In genomic region chr10:118850418-118851061, GRCh38 we compare ENCODE assay signal across 8 cellular contexts.
DNase-seq lines count a peak whose midpoint lies in the region; ATAC-seq and TF ChIP-seq lines count a peak whose summit lies in the region.

No MANE protein-coding gene starts in this region.

- no peak for TF ChIP-seq EP300 in Ishikawa (IDR thresholded peaks at IDR 0.05; ENCODE audit: borderline replicate concordance)

- TF ChIP-seq RAD21 in Ishikawa (IDR thresholded peaks at IDR 0.05; ENCODE audit: low read depth), result peak; percentile 92

- ATAC-seq in left ventricle myocardium superior (peak; percentile 27), GM19023 (IDR thresholded peaks at IDR 0.05; ENCODE audit: unreplicated experiment) (no peak)

- H3K4me1 ChIP-seq in SJSA1 (replicated peaks), result no peaks in the 10 kb centered on the region

- H3K27me3 ChIP-seq in SJSA1 (replicated peaks), result peaks cover 6% of the 10 kb centered on the region

- intact Hi-C loops in left ventricle myocardium superior (cut with micrococcal nuclease), result no loop called here

- DNase-seq in SJSA1 (ENCODE audit: low read depth in 1 of 2, low spot score in 2 of 2) (peak; percentile 28 to 70), left ventricle myocardium superior (peak; percentile 80), dedifferentiated amniotic fluid mesenchymal stem cell (ENCODE audit: extremely low spot score) (no peak)
- DNase-seq in activated naive CD4-positive, alpha-beta T cell treated with Interleukin-2 at 50 U/mL for 16 hours, result peak; percentile 69
- peak; percentile 71 for DNase-seq in stimulated activated CD4-positive, alpha-beta T cell treated with anti-CD3 and anti-CD28 coated beads, Interleukin-12 subunit alpha, Interleukin-12 subunit beta, amount 100 ng/mL, for 4 hours

- H3K4me3 ChIP-seq in SJSA1, result no peak overlapping the region

- no peak overlapping the region for H3K27ac ChIP-seq in SJSA1

- H3K36me3 ChIP-seq in SJSA1, result no peaks in the 10 kb centered on the region

- TF ChIP-seq CTCF in GM12873 (IDR thresholded peaks at IDR 0.05; ENCODE audit: insufficient read depth, low read depth, low read length, missing control alignments), result peak; percentile 77

- no peaks in the 10 kb centered on the region for H3K9me3 ChIP-seq in SJSA1 (replicated peaks)

TF ChIP-seq in Ishikawa, 13 proteins besides CTCF, POLR2A, EP300 and RAD21:
- TF ChIP-seq YY1 (IDR thresholded peaks at IDR 0.05; ENCODE audit: low read depth) (peak; percentile 86), TCF12 (IDR thresholded peaks at IDR 0.05; ENCODE audit: low read depth) (no peak)
- TF ChIP-seq, protein P1, sequence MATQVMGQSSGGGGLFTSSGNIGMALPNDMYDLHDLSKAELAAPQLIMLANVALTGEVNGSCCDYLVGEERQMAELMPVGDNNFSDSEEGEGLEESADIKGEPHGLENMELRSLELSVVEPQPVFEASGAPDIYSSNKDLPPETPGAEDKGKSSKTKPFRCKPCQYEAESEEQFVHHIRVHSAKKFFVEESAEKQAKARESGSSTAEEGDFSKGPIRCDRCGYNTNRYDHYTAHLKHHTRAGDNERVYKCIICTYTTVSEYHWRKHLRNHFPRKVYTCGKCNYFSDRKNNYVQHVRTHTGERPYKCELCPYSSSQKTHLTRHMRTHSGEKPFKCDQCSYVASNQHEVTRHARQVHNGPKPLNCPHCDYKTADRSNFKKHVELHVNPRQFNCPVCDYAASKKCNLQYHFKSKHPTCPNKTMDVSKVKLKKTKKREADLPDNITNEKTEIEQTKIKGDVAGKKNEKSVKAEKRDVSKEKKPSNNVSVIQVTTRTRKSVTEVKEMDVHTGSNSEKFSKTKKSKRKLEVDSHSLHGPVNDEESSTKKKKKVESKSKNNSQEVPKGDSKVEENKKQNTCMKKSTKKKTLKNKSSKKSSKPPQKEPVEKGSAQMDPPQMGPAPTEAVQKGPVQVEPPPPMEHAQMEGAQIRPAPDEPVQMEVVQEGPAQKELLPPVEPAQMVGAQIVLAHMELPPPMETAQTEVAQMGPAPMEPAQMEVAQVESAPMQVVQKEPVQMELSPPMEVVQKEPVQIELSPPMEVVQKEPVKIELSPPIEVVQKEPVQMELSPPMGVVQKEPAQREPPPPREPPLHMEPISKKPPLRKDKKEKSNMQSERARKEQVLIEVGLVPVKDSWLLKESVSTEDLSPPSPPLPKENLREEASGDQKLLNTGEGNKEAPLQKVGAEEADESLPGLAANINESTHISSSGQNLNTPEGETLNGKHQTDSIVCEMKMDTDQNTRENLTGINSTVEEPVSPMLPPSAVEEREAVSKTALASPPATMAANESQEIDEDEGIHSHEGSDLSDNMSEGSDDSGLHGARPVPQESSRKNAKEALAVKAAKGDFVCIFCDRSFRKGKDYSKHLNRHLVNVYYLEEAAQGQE (IDR thresholded peaks at IDR 0.05; ENCODE audit: low read depth), result no peak
- TF ChIP-seq, protein P2, sequence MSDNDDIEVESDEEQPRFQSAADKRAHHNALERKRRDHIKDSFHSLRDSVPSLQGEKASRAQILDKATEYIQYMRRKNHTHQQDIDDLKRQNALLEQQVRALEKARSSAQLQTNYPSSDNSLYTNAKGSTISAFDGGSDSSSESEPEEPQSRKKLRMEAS (IDR thresholded peaks at IDR 0.05), result no peak
